9 cellular contexts compared by ENCODE assay signal in the genomic region with DNA sequence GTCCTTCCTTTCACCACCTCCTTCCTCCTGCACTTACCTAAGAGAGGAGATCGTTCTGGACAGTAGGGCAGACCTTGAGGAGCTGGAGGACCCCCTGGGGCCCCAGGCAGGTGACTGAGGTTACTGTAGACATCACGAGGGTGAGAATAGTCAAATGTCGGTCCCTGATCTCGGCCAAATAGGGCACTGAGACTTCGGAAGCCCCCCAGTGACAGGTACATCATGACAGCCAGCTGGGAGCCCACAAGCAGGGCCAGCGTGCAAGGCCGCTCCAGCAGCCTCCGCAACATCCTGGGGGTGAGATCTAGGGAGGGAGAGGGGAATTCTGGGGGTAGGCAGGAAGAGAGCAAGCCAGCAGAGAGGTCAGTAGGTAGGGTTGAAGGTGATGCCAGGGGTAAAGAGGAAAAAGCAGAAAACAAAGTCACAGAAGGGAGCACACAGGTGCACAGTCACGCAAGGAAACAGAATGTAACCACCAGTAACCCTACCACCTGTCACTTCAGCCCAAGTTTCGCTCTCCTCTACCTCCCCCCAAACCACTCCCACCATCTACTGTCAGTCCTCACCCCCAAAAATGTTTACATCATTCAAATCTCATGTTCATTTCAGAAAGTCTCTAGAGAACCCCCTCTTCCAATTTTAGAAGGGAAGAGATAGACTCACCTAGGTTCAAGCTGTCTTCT. TPM values are rescaled to one million over a fixed set of nuclear protein-coding genes. Genes with fewer than 3 reads are reported as not detected.
DNase-seq lines count a peak whose midpoint lies in the region; ATAC-seq, FAIRE-seq and TF ChIP-seq lines count a peak whose summit lies in the region.
"Had no signal": no experiment of that assay in that cellular context is flagged by ENCODE, and none has a peak within 500 bp of the region (broad histone marks: within the 10 kb centered on the region; RNA-seq: fewer than 3 reads in every experiment).

No MANE protein-coding gene starts in this region.

- H2AFZ ChIP-seq in GM12878 (ENCODE audit: control insufficient read depth, low read depth, low read length), result no peak overlapping the region

- no peak for TF ChIP-seq EP300 in GM12878 (IDR thresholded peaks at IDR 0.05; ENCODE audit: borderline replicate concordance in 1 of 2, control insufficient read depth in 1 of 2, low read depth in 2 of 2, low read length in 2 of 2)

- SMC1A ChIA-PET in GM12878 (lab: Charles Lee; ENCODE audit: uncharacterized antibody, unreplicated experiment), result interaction anchor here (1.1 to 1.9 kb wide), 4 partner anchors 10 to 209 kb away, joined by 3 to 10 read pairs (median 4); partner anchors contain the start of gene PPOX

- WGBS in GM12878 (ENCODE audit: insufficient coverage, insufficient replicate concordance, low lambda C conversion rate, missing lambda C conversion rate), result 72% methylated on average over 10 of the region's 10 CpGs

- peak overlapping the region; percentile 85 for H3K4me3 ChIP-seq in left ventricle myocardium inferior
- peak overlapping the region; percentile 90 for H3K4me3 ChIP-seq in GM12878
- peak overlapping the region in 1 of 2 donors; percentile 98 for H3K4me3 ChIP-seq in mucosa of rectum (ENCODE audit: low read length in 2 of 2)
- peak overlapping the region; percentile 73 to 88 for H3K4me3 ChIP-seq in vagina

- TF ChIP-seq RAD21 in GM12878 (IDR thresholded peaks at IDR 0.05; ENCODE audit: insufficient read depth, low read depth, low read length), result no peak

- in situ Hi-C loops in GM12878 (cut with MboI), result no loop called here

- H3K36me3 ChIP-seq in left ventricle myocardium inferior (peaks cover 48% of the 10 kb centered on the region), GM12878 (ENCODE audit: control insufficient read depth in 2 of 2, insufficient read depth in 2 of 2, low read length in 1 of 2) (peaks cover 12 to 30% of the 10 kb centered on the region in 2 experiments), mucosa of rectum (ENCODE audit: control insufficient read depth in 2 of 2, insufficient read depth in 2 of 2, low read length in 2 of 2) (peaks cover 18 to 33% of the 10 kb centered on the region in 2 donors), vagina (peaks cover 0 to 33% of the 10 kb centered on the region in 2 donors)

- H3K27me3 ChIP-seq in left ventricle myocardium inferior (ENCODE audit: low read depth) (no peaks in the 10 kb centered on the region), GM12878 (replicated peaks in 1 of 2; ENCODE audit: control insufficient read depth in 2 of 2, insufficient read depth in 2 of 2, low read length in 1 of 2) (no peaks in the 10 kb centered on the region), mucosa of rectum (ENCODE audit: control insufficient read depth in 2 of 2, insufficient read depth in 2 of 2, low read length in 2 of 2) (no peaks in the 10 kb centered on the region), vagina (no peaks in the 10 kb centered on the region)

- H4K20me1 ChIP-seq in GM12878 (ENCODE audit: control insufficient read depth, insufficient read depth), result no peaks in the 10 kb centered on the region

- H3K9me3 ChIP-seq in left ventricle myocardium inferior (replicated peaks) (no peaks in the 10 kb centered on the region), GM12878 (replicated peaks; ENCODE audit: control insufficient read depth, insufficient read depth, low read length) (no peaks in the 10 kb centered on the region), mucosa of rectum (ENCODE audit: control insufficient read depth in 2 of 2, low read length in 2 of 2) (no peaks in the 10 kb centered on the region), vagina (no peaks in the 10 kb centered on the region)

- RAD21 ChIA-PET in GM12878 (lab: Charles Lee; ENCODE audit: unreplicated experiment), result interaction anchor here (0.8 to 2.9 kb wide), 3 partner anchors 10 to 50 kb away, joined by 3 to 21 read pairs (median 10); partner anchors contain the start of genes NDUFS2, PPOX and TOMM40L

- H3K9ac ChIP-seq in GM12878 (ENCODE audit: control insufficient read depth, insufficient read depth, low read length) (peak overlapping the region; percentile 69), mucosa of rectum (ENCODE audit: low read depth in 1 of 2, low read length in 2 of 2) (peak overlapping the region; percentile 94)

- peak; percentile 59 for FAIRE-seq in GM12878 (lab: Jason Lieb, UNC)

- DNase-seq in left ventricle myocardium inferior (no peak), Right ventricle myocardium superior (no peak), GM12878 (ENCODE audit: low read depth, low spot score) (no peak), vagina (ENCODE audit: extremely low spot score in 2 of 2) (no peak), NCI-H82 (lab: John Stamatoyannopoulos, UW) (no peak), head of caudate nucleus (no peak), GM03348 (ENCODE audit: low spot score) (no peak)
- DNase-seq: NCI-H748 treated with DMSO at 0.1 percent for 48 hours had no signal

- ATAC-seq in Right ventricle myocardium superior (ENCODE audit: poor library complexity), result no peak
- peak; percentile 40 for ATAC-seq in GM12878

- BruUV-seq in GM12878 (replicated peaks; lab: Mats Ljungman, UMichigan), result no TSS peak

- H3K27ac ChIP-seq in left ventricle myocardium inferior (replicated peaks) (peak overlapping the region; percentile 91), GM12878 (ENCODE audit: control insufficient read depth, insufficient read depth) (peak overlapping the region; percentile 87), mucosa of rectum (ENCODE audit: low read depth in 2 of 2, low read length in 2 of 2) (peak overlapping the region; percentile 80 to 91), vagina (peak overlapping the region; percentile 92)

- intact Hi-C loops in left ventricle myocardium inferior (cut with micrococcal nuclease) (no loop called here), Right ventricle myocardium superior (cut with DNase I) (no loop called here), GM12878 (cut with micrococcal nuclease; ENCODE audit: unreplicated experiment) (no loop called here), vagina (cut with DNase I) (no loop called here), head of caudate nucleus (cut with DNase I) (no loop called here)

- H3K4me1 ChIP-seq in left ventricle myocardium inferior, result peaks cover 47% of the 10 kb centered on the region
- H3K4me1 ChIP-seq in GM12878 (ENCODE audit: control insufficient read depth, insufficient read depth, low read length), result peaks cover 23% of the 10 kb centered on the region
- H3K4me1 ChIP-seq in mucosa of rectum (ENCODE audit: control insufficient read depth in 2 of 2, insufficient read depth in 2 of 2, low read length in 2 of 2), result peaks cover 10 to 13% of the 10 kb centered on the region in 2 donors
- H3K4me1 ChIP-seq in vagina, result peaks cover 36% of the 10 kb centered on the region

- peaks cover 23% of the 10 kb centered on the region for H3K79me2 ChIP-seq in GM12878 (ENCODE audit: control insufficient read depth, insufficient read depth, low read length)

- no peak for TF ChIP-seq CTCF in left ventricle myocardium inferior (IDR thresholded peaks at IDR 0.05; ENCODE audit: borderline replicate concordance)
- no peak for TF ChIP-seq CTCF in GM12878 (IDR thresholded peaks at IDR 0.05 in 2 of 3, conservative IDR thresholded peaks at IDR 0.05 in 1 of 3; ENCODE audit: control insufficient read depth in 2 of 3, extremely low read depth in 1 of 3, insufficient read depth in 1 of 3, low read depth in 3 of 3, low read length in 3 of 3)
- no peak for TF ChIP-seq CTCF in vagina (IDR thresholded peaks at IDR 0.05)

- TF ChIP-seq POLR2A in GM12878 (IDR thresholded peaks at IDR 0.05; ENCODE audit: low read depth, low read length), result no peak
- no peak for TF ChIP-seq POLR2A in vagina (IDR thresholded peaks at IDR 0.05)

- CTCF ChIA-PET in GM12878 (lab: Yijun Ruan, JAX), result interaction anchor here (1.0 to 3.7 kb wide), 5 partner anchors 10 to 207 kb away, joined by 3 to 44 read pairs (median 8); partner anchors contain the start of genes PPOX and TOMM40L

- H3K4me2 ChIP-seq in GM12878 (ENCODE audit: control insufficient read depth, insufficient read depth), result peak overlapping the region; percentile 87

- POLR2A ChIA-PET in GM12878 (lab: Charles Lee), result interaction anchor here (1.0 to 1.9 kb wide), 4 partner anchors 10 to 27 kb away, joined by 3 to 14 read pairs (median 8); partner anchors contain the start of genes NDUFS2 and PPOX

RNA-seq across cellular contexts. Expression of gene B4GALT3, which starts 1.4 kb away (rescaled TPM):
- total RNA-seq in left ventricle myocardium inferior (23.2 TPM), Right ventricle myocardium superior (20.3 TPM), GM12878 (2014; rRNA removed) (44.7 and 48.4 TPM in 2 replicates), GM12878 (2014; rRNA removed; fragmentation: Illumina TruSeq; extraction: Trizol) (27.7 and 30.1 TPM in 2 replicates), GM12878 (2021) (36.5 and 40.2 TPM in 2 replicates), vagina (16.2 TPM)
- 25.3 and 32.1 TPM in 2 replicates for total RNA-seq in GM12878 (2013; cell fraction: nucleolus; rRNA removed)
- 47.6 TPM for polyA plus RNA-seq in GM12878 (2011; ENCODE audit: low read depth)
- polyA plus RNA-seq in GM12878 (2011; rRNA removed) (13.4 and 28.8 TPM in 2 replicates), GM12878 (2014; fragmentation: Illumina TruSeq; extraction: Trizol) (31.5 and 45.1 TPM in 2 replicates), GM12878 (2014; fragmentation: Nextera tagmentation; extraction: Ambion mirVana) (10 to 100 TPM; 27.1 to 39.7 TPM), GM12878 (2014; rRNA removed) (57.6 and 62.3 TPM in 2 replicates), GM12878 (2016; fragmentation: Nextera tagmentation; extraction: Ambion mirVana) (10 to 100 TPM; 45.8 to 58.9 TPM)
- polyA plus RNA-seq in GM12878 (2011; cell fraction: cytosol; rRNA removed), result 42.8 and 45.3 TPM in 2 replicates
- polyA plus RNA-seq in GM12878 (2011; cell fraction: nucleus; rRNA removed), result 73.8 and 89.0 TPM in 2 replicates
- polyA plus RNA-seq in GM12878 (2012), result 45.0 and 48.5 TPM in 2 replicates
- 17.6 and 20.0 TPM in 2 replicates for polyA minus RNA-seq in GM12878 (2011; rRNA and poly(A)+ RNA removed)
- 14.8 and 17.2 TPM in 2 replicates for polyA minus RNA-seq in GM12878 (2011; cell fraction: cytosol; rRNA and poly(A)+ RNA removed)
- 19.0 and 24.4 TPM in 2 replicates for polyA minus RNA-seq in GM12878 (2011; cell fraction: nucleus; rRNA and poly(A)+ RNA removed)

RNA-seq across cellular contexts. Expression of gene PPOX, which starts 9.7 kb away (rescaled TPM):
- total RNA-seq in left ventricle myocardium inferior (15.2 TPM), Right ventricle myocardium superior (17.1 TPM), GM12878 (2014; rRNA removed) (21.1 and 28.1 TPM in 2 replicates), GM12878 (2014; rRNA removed; fragmentation: Illumina TruSeq; extraction: Trizol) (10.9 and 12.5 TPM in 2 replicates), GM12878 (2021) (19.7 and 20.0 TPM in 2 replicates), vagina (16.7 TPM)
- total RNA-seq in GM12878 (2013; cell fraction: nucleolus; rRNA removed), result 31.9 and 34.9 TPM in 2 replicates
- polyA plus RNA-seq in GM12878 (2011; ENCODE audit: low read depth), result 12.5 TPM
- polyA plus RNA-seq in GM12878 (2011; rRNA removed) (12.4 and 20.5 TPM in 2 replicates), GM12878 (2014; fragmentation: Illumina TruSeq; extraction: Trizol) (9.8 and 11.3 TPM in 2 replicates), GM12878 (2014; fragmentation: Nextera tagmentation; extraction: Ambion mirVana) (10 to 100 TPM in 1 of 2 experiments, 1 to 10 TPM in 1; 8.9 to 16.3 TPM), GM12878 (2014; rRNA removed) (20.6 and 21.4 TPM in 2 replicates), GM12878 (2016; fragmentation: Nextera tagmentation; extraction: Ambion mirVana) (10 to 100 TPM; 25.2 to 31.5 TPM)
- polyA plus RNA-seq in GM12878 (2011; cell fraction: cytosol; rRNA removed), result 17.9 and 25.4 TPM in 2 replicates
- 80.2 and 100 TPM in 2 replicates for polyA plus RNA-seq in GM12878 (2011; cell fraction: nucleus; rRNA removed)
- 22.1 and 24.6 TPM in 2 replicates for polyA plus RNA-seq in GM12878 (2012)
- 10.1 and 17.2 TPM in 2 replicates for polyA minus RNA-seq in GM12878 (2011; rRNA and poly(A)+ RNA removed)
- 5.9 and 10.7 TPM in 2 replicates for polyA minus RNA-seq in GM12878 (2011; cell fraction: cytosol; rRNA and poly(A)+ RNA removed)
- polyA minus RNA-seq in GM12878 (2011; cell fraction: nucleus; rRNA and poly(A)+ RNA removed), result 18.3 and 23.5 TPM in 2 replicates

RNA-seq across cellular contexts. Expression of gene USP21, which starts 16.6 kb away (rescaled TPM):
- total RNA-seq in left ventricle myocardium inferior (20.0 TPM), Right ventricle myocardium superior (19.0 TPM), GM12878 (2014; rRNA removed) (11.2 and 12.2 TPM in 2 replicates), GM12878 (2014; rRNA removed; fragmentation: Illumina TruSeq; extraction: Trizol) (3.2 and 4.0 TPM in 2 replicates), GM12878 (2021) (23.7 and 28.6 TPM in 2 replicates), vagina (19.4 TPM)
- 29.8 and 30.0 TPM in 2 replicates for total RNA-seq in GM12878 (2013; cell fraction: nucleolus; rRNA removed)
- polyA plus RNA-seq in GM12878 (2011; ENCODE audit: low read depth), result 10.6 TPM
- polyA plus RNA-seq in GM12878 (2011; rRNA removed) (10.1 and 14.3 TPM in 2 replicates), GM12878 (2014; fragmentation: Illumina TruSeq; extraction: Trizol) (17.6 and 18.8 TPM in 2 replicates), GM12878 (2014; fragmentation: Nextera tagmentation; extraction: Ambion mirVana) (1 to 10 TPM; 3.2 to 8.3 TPM), GM12878 (2014; rRNA removed) (26.9 and 29.8 TPM in 2 replicates), GM12878 (2016; fragmentation: Nextera tagmentation; extraction: Ambion mirVana) (10 to 100 TPM; 19.4 to 21.9 TPM)
- 23.1 and 27.3 TPM in 2 replicates for polyA plus RNA-seq in GM12878 (2011; cell fraction: cytosol; rRNA removed)
- 129 and 139 TPM in 2 replicates for polyA plus RNA-seq in GM12878 (2011; cell fraction: nucleus; rRNA removed)
- 15.7 and 16.8 TPM in 2 replicates for polyA plus RNA-seq in GM12878 (2012)
- polyA minus RNA-seq in GM12878 (2011; rRNA and poly(A)+ RNA removed), result 10.1 and 12.7 TPM in 2 replicates
- 6.1 and 12.3 TPM in 2 replicates for polyA minus RNA-seq in GM12878 (2011; cell fraction: cytosol; rRNA and poly(A)+ RNA removed)
- 25.9 and 34.9 TPM in 2 replicates for polyA minus RNA-seq in GM12878 (2011; cell fraction: nucleus; rRNA and poly(A)+ RNA removed)

RNA-seq across cellular contexts. Expression of gene UFC1, which starts 22.1 kb away (rescaled TPM):
- total RNA-seq in left ventricle myocardium inferior, result 76.4 TPM
- total RNA-seq in Right ventricle myocardium superior, result 81.0 TPM
- 21.3 and 28.2 TPM in 2 replicates for total RNA-seq in GM12878 (2013; cell fraction: nucleolus; rRNA removed)
- total RNA-seq in GM12878 (2014; rRNA removed), result 95.9 and 99.3 TPM in 2 replicates
- total RNA-seq in GM12878 (2014; rRNA removed; fragmentation: Illumina TruSeq; extraction: Trizol), result 181 TPM in 2 replicates
- total RNA-seq in GM12878 (2021), result 97.2 and 97.3 TPM in 2 replicates
- polyA plus RNA-seq in GM12878 (2011; ENCODE audit: low read depth), result 179 TPM
- 182 and 198 TPM in 2 replicates for polyA plus RNA-seq in GM12878 (2011; rRNA removed)
- 122 and 191 TPM in 2 replicates for polyA plus RNA-seq in GM12878 (2011; cell fraction: cytosol; rRNA removed)
- 64.8 and 73.7 TPM in 2 replicates for polyA plus RNA-seq in GM12878 (2011; cell fraction: nucleus; rRNA removed)
- polyA plus RNA-seq in GM12878 (2012), result 133 and 174 TPM in 2 replicates
- 211 and 235 TPM in 2 replicates for polyA plus RNA-seq in GM12878 (2014; fragmentation: Illumina TruSeq; extraction: Trizol)
- 100 to 1,000 TPM; 225 to 239 TPM for polyA plus RNA-seq in GM12878 (2014; fragmentation: Nextera tagmentation; extraction: Ambion mirVana)
- polyA plus RNA-seq in GM12878 (2014; rRNA removed), result 121 and 124 TPM in 2 replicates
- 100 to 1,000 TPM; 111 to 115 TPM for polyA plus RNA-seq in GM12878 (2016; fragmentation: Nextera tagmentation; extraction: Ambion mirVana)
- polyA minus RNA-seq in GM12878 (2011; rRNA and poly(A)+ RNA removed), result 94.8 and 120 TPM in 2 replicates
- 31.3 and 33.0 TPM in 2 replicates for polyA minus RNA-seq in GM12878 (2011; cell fraction: cytosol; rRNA and poly(A)+ RNA removed)
- polyA minus RNA-seq in GM12878 (2011; cell fraction: nucleus; rRNA and poly(A)+ RNA removed), result 21.2 and 29.2 TPM in 2 replicates
- 61.1 TPM for total RNA-seq in vagina

RNA-seq across cellular contexts. Expression of gene ADAMTS4, which starts 22.9 kb away (rescaled TPM):
- total RNA-seq in left ventricle myocardium inferior (14.1 TPM), Right ventricle myocardium superior (7.0 TPM), GM12878 (2014; rRNA removed) (0.06 and 0.11 TPM in 2 replicates), GM12878 (2014; rRNA removed; fragmentation: Illumina TruSeq; extraction: Trizol) (0.04 and 0.05 TPM in 2 replicates), GM12878 (2021) (0.05 and 0.13 TPM in 2 replicates), vagina (78.3 TPM)
- total RNA-seq in GM12878 (2013; cell fraction: nucleolus; rRNA removed), result 0.05 and 0.10 TPM in 2 replicates
- 0.04 TPM for polyA plus RNA-seq in GM12878 (2011; ENCODE audit: low read depth)
- polyA plus RNA-seq in GM12878 (2011; rRNA removed) (0.05 and 0.09 TPM in 2 replicates), GM12878 (2014; fragmentation: Illumina TruSeq; extraction: Trizol) (0.01 and 0.02 TPM in 2 replicates), GM12878 (2014; fragmentation: Nextera tagmentation; extraction: Ambion mirVana) (under 1 TPM in 1 of 2 experiments, not detected in 1; 0.07 TPM), GM12878 (2014; rRNA removed) (0.05 and 0.06 TPM in 2 replicates), GM12878 (2016; fragmentation: Nextera tagmentation; extraction: Ambion mirVana) (under 1 TPM in 1 of 2 experiments, not detected in 1; 0.03 TPM)
- 0.03 TPM in 2 replicates for polyA plus RNA-seq in GM12878 (2011; cell fraction: cytosol; rRNA removed)
- 0.06 and 0.07 TPM in 2 replicates for polyA plus RNA-seq in GM12878 (2011; cell fraction: nucleus; rRNA removed)
- 0.05 and 0.08 TPM in 2 replicates for polyA plus RNA-seq in GM12878 (2012)
- 0.15 and 0.29 TPM in 2 replicates for polyA minus RNA-seq in GM12878 (2011; rRNA and poly(A)+ RNA removed)
- 0.13 and 0.21 TPM in 2 replicates for polyA minus RNA-seq in GM12878 (2011; cell fraction: cytosol; rRNA and poly(A)+ RNA removed)
- 0.36 and 0.67 TPM in 2 replicates for polyA minus RNA-seq in GM12878 (2011; cell fraction: nucleus; rRNA and poly(A)+ RNA removed)
